In the genomic region with DNA sequence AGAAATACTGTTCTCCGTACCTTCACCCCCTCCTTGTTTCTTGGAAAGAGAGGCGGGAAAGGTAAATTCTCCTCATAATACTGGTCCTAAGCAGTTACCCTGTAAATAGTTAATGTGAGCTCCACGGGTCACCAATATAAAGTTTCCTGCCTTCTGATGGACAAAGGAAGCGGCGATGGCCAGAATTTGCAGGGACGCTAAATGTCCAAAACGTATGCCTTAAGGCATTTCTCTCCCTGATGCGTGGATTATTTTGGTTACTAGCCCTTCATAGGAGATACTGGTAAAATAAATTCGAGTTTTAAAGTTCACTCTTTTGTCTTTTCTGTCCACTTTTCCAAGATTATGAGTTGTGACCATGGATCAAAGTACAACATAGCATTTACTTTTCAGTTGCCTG, we compare ENCODE assay signal across 8 cellular contexts. TPM values are rescaled to one million over a fixed set of nuclear protein-coding genes. Genes with fewer than 3 reads are reported as not detected.
A peak's percentile ranks its signal among the peaks of the same experiment; 100 is the strongest.
DNase-seq lines count a peak whose midpoint lies in the region; ATAC-seq and TF ChIP-seq lines count a peak whose summit lies in the region.

No MANE protein-coding gene starts in this region.

- TF ChIP-seq CTCF in breast epithelium (IDR thresholded peaks at IDR 0.05): no peak
- TF ChIP-seq CTCF in upper lobe of right lung (IDR thresholded peaks at IDR 0.05): no peak

- peak overlapping the region; percentile 78 for H3K4me3 Mint-ChIP-seq in activated naive CD4-positive, alpha-beta T cell treated with anti-CD3 and anti-CD28 coated beads for 36 hours
- peak overlapping the region in 5 of 10 donors; percentile 13 to 81 (median 69) for H3K4me3 Mint-ChIP-seq in naive thymus-derived CD8-positive, alpha-beta T cell

- no peaks in the 10 kb centered on the region for H3K27me3 ChIP-seq in breast epithelium
- H3K27me3 ChIP-seq in upper lobe of right lung: no peaks in the 10 kb centered on the region

- CTCF ChIA-PET in activated naive CD4-positive, alpha-beta T cell treated with anti-CD3 and anti-CD28 coated beads for 36 hours (lab: Charles Lee): interaction anchor here (0.8 to 2.3 kb wide), 5 partner anchors 42 to 305 kb away, joined by 3 to 7 read pairs (median 5); no protein-coding TSS in a partner anchor

- TF ChIP-seq POLR2A in breast epithelium (IDR thresholded peaks at IDR 0.05): no peak

- peaks cover 1% of the 10 kb centered on the region for H3K36me3 Mint-ChIP-seq in activated naive CD4-positive, alpha-beta T cell treated with anti-CD3 and anti-CD28 coated beads for 36 hours (ENCODE audit: low read depth)
- peaks cover 0 to 3% (median 0%) of the 10 kb centered on the region in 3 donors for H3K36me3 Mint-ChIP-seq in naive thymus-derived CD8-positive, alpha-beta T cell

- H3K27me3 Mint-ChIP-seq in activated naive CD4-positive, alpha-beta T cell treated with anti-CD3 and anti-CD28 coated beads for 36 hours (ENCODE audit: low read depth): peaks cover 51% of the 10 kb centered on the region
- peaks cover 27 to 64% (median 35%) of the 10 kb centered on the region in 5 donors for H3K27me3 Mint-ChIP-seq in naive thymus-derived CD8-positive, alpha-beta T cell

- no peaks in the 10 kb centered on the region for H3K9me3 Mint-ChIP-seq in activated naive CD4-positive, alpha-beta T cell treated with anti-CD3 and anti-CD28 coated beads for 36 hours
- peaks cover 0 to 2% (median 0%) of the 10 kb centered on the region in 9 donors for H3K9me3 Mint-ChIP-seq in naive thymus-derived CD8-positive, alpha-beta T cell

- H3K4me3 ChIP-seq in breast epithelium (peak overlapping the region; percentile 56 to 74 (median 60)), upper lobe of right lung (peak overlapping the region; percentile 59)

- no peak for ATAC-seq in upper lobe of right lung
- ATAC-seq in HG03354 (IDR thresholded peaks at IDR 0.05; ENCODE audit: poor library complexity, severe bottlenecking, unreplicated experiment): no peak
- ATAC-seq in naive thymus-derived CD8-positive, alpha-beta T cell: no peak

- H3K27ac Mint-ChIP-seq in activated naive CD4-positive, alpha-beta T cell treated with anti-CD3 and anti-CD28 coated beads for 36 hours: no peak overlapping the region
- no peak overlapping the region for H3K27ac Mint-ChIP-seq in naive thymus-derived CD8-positive, alpha-beta T cell

- H3K4me1 Mint-ChIP-seq in activated naive CD4-positive, alpha-beta T cell treated with anti-CD3 and anti-CD28 coated beads for 36 hours (ENCODE audit: low read depth): peaks cover 10% of the 10 kb centered on the region
- peaks cover 11 to 19% (median 16%) of the 10 kb centered on the region in 4 donors for H3K4me1 Mint-ChIP-seq in naive thymus-derived CD8-positive, alpha-beta T cell

- H3K9me3 ChIP-seq in breast epithelium (no peaks in the 10 kb centered on the region), upper lobe of right lung (no peaks in the 10 kb centered on the region)

- H3K36me3 ChIP-seq in breast epithelium (no peaks in the 10 kb centered on the region), upper lobe of right lung (peaks cover 14% of the 10 kb centered on the region)

- DNase-seq in activated naive CD4-positive, alpha-beta T cell treated with anti-CD3 and anti-CD28 coated beads for 36 hours: no peak
- DNase-seq in activated naive CD4-positive, alpha-beta T cell treated with Interleukin-2 at 50 U/mL for 16 hours: no peak
- DNase-seq in breast epithelium (ENCODE audit: low spot score in 2 of 2): no peak
- DNase-seq in lung microvascular endothelial cell (ENCODE audit: low read depth in 2 of 2): peak; percentile 30 to 50
- no peak for DNase-seq in upper lobe of right lung
- no peak for DNase-seq in A172 (ENCODE audit: low spot score)
- no peak for DNase-seq in naive thymus-derived CD8-positive, alpha-beta T cell

- H3K4me1 ChIP-seq in breast epithelium (no peaks in the 10 kb centered on the region), upper lobe of right lung (peaks cover 4% of the 10 kb centered on the region)

- H3K27ac ChIP-seq in breast epithelium (peak overlapping the region; percentile 88 to 91), upper lobe of right lung (peak overlapping the region; percentile 90)

- intact Hi-C loops in activated naive CD4-positive, alpha-beta T cell treated with anti-CD3 and anti-CD28 coated beads for 36 hours (cut with micrococcal nuclease): loop anchor here (2.0 kb wide), 2 partner anchors 306 to 408 kb away; no protein-coding TSS in a partner anchor
- intact Hi-C loops in breast epithelium (cut with DNase I; ENCODE audit: low total_unique reads) (no loop called here), upper lobe of right lung (cut with DNase I) (no loop called here)

- POLR2A ChIA-PET in naive thymus-derived CD8-positive, alpha-beta T cell (lab: Charles Lee): no interaction called here

RNA-seq across cellular contexts. Expression of a gene that starts 0.9 kb away (rescaled TPM):
- 1 to 10 TPM; 1.8 to 2.0 TPM for total RNA-seq in activated naive CD4-positive, alpha-beta T cell treated with anti-CD3 and anti-CD28 coated beads for 36 hours
- total RNA-seq in breast epithelium: 1 to 10 TPM; 1.3 to 7.6 (median 1.6) TPM
- total RNA-seq in lung microvascular endothelial cell: 3.3 and 21.0 TPM in 2 replicates
- total RNA-seq in upper lobe of right lung: 30.4 TPM
- not detected in 2 replicates for total RNA-seq in A172 (2014; rRNA removed; shearing (Covaris generic))
- not detected for total RNA-seq in naive thymus-derived CD8-positive, alpha-beta T cell
- under 1 TPM in 1 of 3 donors, not detected in 2; 0.14 TPM for polyA plus RNA-seq in naive thymus-derived CD8-positive, alpha-beta T cell

Comparison
In these comparisons a context has a peak if more than half of its experiments do, and no peak if none do; other contexts are left out.
1. DNase-seq: peak in lung microvascular endothelial cell (2 of 2); none in activated naive CD4-positive, alpha-beta T cell treated with anti-CD3 and anti-CD28 coated beads for 36 hours (single experiment), activated naive CD4-positive, alpha-beta T cell treated with Interleukin-2 at 50 U/mL for 16 hours (single experiment), breast epithelium (0 of 2), upper lobe of right lung (single experiment), A172 (single experiment) and naive thymus-derived CD8-positive, alpha-beta T cell (0 of 10).